In the genomic region with DNA sequence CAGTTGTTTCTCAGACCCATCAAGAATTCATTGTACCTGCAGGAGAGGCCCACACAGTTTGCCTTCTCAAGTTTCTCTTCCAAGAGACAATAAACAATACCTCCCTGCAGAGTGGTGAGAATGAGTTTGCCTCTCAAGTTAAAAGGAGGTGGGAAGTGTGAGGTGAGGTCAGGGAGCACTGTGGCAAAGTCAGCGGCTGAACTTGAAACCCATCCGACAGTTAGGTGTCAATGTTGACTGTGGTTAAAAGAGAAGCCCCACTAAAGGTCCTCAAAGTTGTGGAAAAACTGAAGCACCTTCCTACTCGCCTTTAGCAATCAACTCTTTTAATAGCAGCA, we compare ENCODE assay signal across 13 cellular contexts.
DNase-seq lines count a peak whose midpoint lies in the region; ATAC-seq and TF ChIP-seq lines count a peak whose summit lies in the region.
"Had no signal": no experiment of that assay in that cellular context is flagged by ENCODE, and none has a peak within 500 bp of the region (broad histone marks: within the 10 kb centered on the region; RNA-seq: fewer than 3 reads in every experiment).

No MANE protein-coding gene starts in this region.

- H2AK5ac ChIP-seq in mesendoderm (ENCODE audit: low read length) = no peak overlapping the region

- no peaks in the 10 kb centered on the region for H3K36me3 ChIP-seq in mesendoderm (ENCODE audit: control insufficient read depth, insufficient read depth, low read length)
- H3K36me3 ChIP-seq: gastrocnemius medialis, prostate gland, suprapubic skin had no signal

- H3K79me2 ChIP-seq in mesendoderm (ENCODE audit: control insufficient read depth, insufficient read depth, low read length) = no peaks in the 10 kb centered on the region

- no peak overlapping the region for H2BK120ac ChIP-seq in mesendoderm (ENCODE audit: low read depth, low read length)

- H4K8ac ChIP-seq in mesendoderm (ENCODE audit: low read depth, low read length) = no peak overlapping the region

- no peak overlapping the region for H3K56ac ChIP-seq in mesendoderm (ENCODE audit: low read length)

- no peaks in the 10 kb centered on the region for H3K79me1 ChIP-seq in mesendoderm (ENCODE audit: low read length)

- no peak overlapping the region for H2BK15ac ChIP-seq in mesendoderm (replicated peaks; ENCODE audit: low read depth)

- H2BK5ac ChIP-seq in mesendoderm (ENCODE audit: low read length) = no peak overlapping the region

- DNase-seq in GM10266 (ENCODE audit: extremely low spot score) = peak; percentile 29
- no peak for DNase-seq in WTC11 (ENCODE audit: low spot score)
- DNase-seq in mesendoderm = peak; percentile 94
- DNase-seq in NOMO-1 treated with dmso at 0.1 percent for 144 hours (lab: John Stamatoyannopoulos, UW; ENCODE audit: unreplicated experiment) = no peak
- DNase-seq in GM19238 (ENCODE audit: insufficient read length, low spot score) = no peak
- no peak for DNase-seq in endothelial cell (ENCODE audit: low spot score)
- DNase-seq in cerebellar nuclear complex (lab: John Stamatoyannopoulos, UW) = no peak
- DNase-seq: C1 segment of cervical spinal cord, gastrocnemius medialis had no signal

- no peak overlapping the region for H3K23ac ChIP-seq in mesendoderm (ENCODE audit: low read length)

- no peak overlapping the region for H3K9ac ChIP-seq in mesendoderm (ENCODE audit: low read length)

- H3K4me2 ChIP-seq in mesendoderm (ENCODE audit: low read length) = no peak overlapping the region

- H3K9me3 Mint-ChIP-seq in WTC11 (no peaks in the 10 kb centered on the region; the same call in 1 of the 2 replicates), endothelial cell (ENCODE audit: unreplicated experiment) (no peaks in the 10 kb centered on the region)

- H3K4me3 Mint-ChIP-seq in WTC11 (peak overlapping the region; percentile 49), endothelial cell (ENCODE audit: unreplicated experiment) (no peak overlapping the region)

- no peak overlapping the region for H3K27ac ChIP-seq in mesendoderm (ENCODE audit: low read depth, low read length)
- H3K27ac ChIP-seq: gastrocnemius medialis, prostate gland, suprapubic skin, VCaP had no signal

- H3K4me3 ChIP-seq in mesendoderm (ENCODE audit: low read length) = no peak overlapping the region
- H3K4me3 ChIP-seq: gastrocnemius medialis, prostate gland, suprapubic skin had no signal

- ATAC-seq in GM19351 (IDR thresholded peaks at IDR 0.05; ENCODE audit: unreplicated experiment) (peak; percentile 82), WTC11 (peak; percentile 97)
- ATAC-seq: gastrocnemius medialis had no signal

- peaks cover 7% of the 10 kb centered on the region for H3K4me1 ChIP-seq in mesendoderm (ENCODE audit: control insufficient read depth, low read depth, low read length)
- H3K4me1 ChIP-seq: prostate gland, suprapubic skin had no signal

- CTCF ChIA-PET in WTC11 (lab: Charles Lee) = no interaction called here

- no peak overlapping the region for H3K4ac ChIP-seq in mesendoderm (ENCODE audit: low read depth, low read length)

- no CpG with 5 or more reads among the region's 3 CpGs for WGBS in mesendoderm (ENCODE audit: extremely low coverage, insufficient coverage, low lambda C conversion rate)

- H3K27ac Mint-ChIP-seq in WTC11 (no peak overlapping the region), endothelial cell (ENCODE audit: unreplicated experiment) (no peak overlapping the region)

- peaks cover 22% of the 10 kb centered on the region for H3K4me1 Mint-ChIP-seq in WTC11
- peaks cover 11% of the 10 kb centered on the region for H3K4me1 Mint-ChIP-seq in endothelial cell (ENCODE audit: unreplicated experiment)

- no peak overlapping the region for H3K18ac ChIP-seq in mesendoderm (ENCODE audit: low read length)

- H4K5ac ChIP-seq in mesendoderm (ENCODE audit: low read length) = no peak overlapping the region

- H3K36me3 Mint-ChIP-seq in WTC11 = no peaks in the 10 kb centered on the region
- no peaks in the 10 kb centered on the region for H3K36me3 Mint-ChIP-seq in endothelial cell (ENCODE audit: low read depth, unreplicated experiment)

- POLR2A ChIA-PET in WTC11 (lab: Charles Lee) = no interaction called here

- TF ChIP-seq CTCF in GM10266 (IDR thresholded peaks at IDR 0.05; ENCODE audit: control insufficient read depth, insufficient read depth, low read depth, missing control alignments) = no peak
- no peak for TF ChIP-seq CTCF in WTC11 (IDR thresholded peaks at IDR 0.05)
- TF ChIP-seq CTCF in endothelial cell (IDR thresholded peaks at IDR 0.05; ENCODE audit: unreplicated experiment) = no peak

- H3K27me3 Mint-ChIP-seq in WTC11 (ENCODE audit: low read depth) (peaks cover 3% of the 10 kb centered on the region; the same call in 1 of the 2 replicates), endothelial cell (ENCODE audit: unreplicated experiment) (peaks cover 2% of the 10 kb centered on the region)

- H3K27me3 ChIP-seq in mesendoderm (ENCODE audit: insufficient read depth, low read length, poor library complexity) = no peaks in the 10 kb centered on the region
- H3K27me3 ChIP-seq: gastrocnemius medialis, suprapubic skin had no signal

TF ChIP-seq in WTC11, 78 proteins besides CTCF, POLR2A, EP300 and RAD21:
- TF ChIP-seq FOXP4 (CRISPR knock-in tag; IDR thresholded peaks at IDR 0.05) (peak; percentile 20; the same call in 1 of the 2 replicates), ZNF671 (CRISPR knock-in tag; IDR thresholded peaks at IDR 0.05) (no peak)
- TF ChIP-seq, protein P1, sequence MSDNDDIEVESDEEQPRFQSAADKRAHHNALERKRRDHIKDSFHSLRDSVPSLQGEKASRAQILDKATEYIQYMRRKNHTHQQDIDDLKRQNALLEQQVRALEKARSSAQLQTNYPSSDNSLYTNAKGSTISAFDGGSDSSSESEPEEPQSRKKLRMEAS (CRISPR knock-in tag; IDR thresholded peaks at IDR 0.05) = peak; percentile 26; the same call in 1 of the 2 replicates

Comparison
In these comparisons a context has a peak if more than half of its experiments do, and no peak if none do; other contexts are left out.
1. DNase-seq: peak in GM10266 (single experiment) and mesendoderm (single experiment); none in WTC11 (single experiment), NOMO-1 treated with dmso at 0.1 percent for 144 hours (single experiment), GM19238 (single experiment), endothelial cell (single experiment) and cerebellar nuclear complex (0 of 2).